8 cellular contexts compared by ENCODE assay signal in genomic region chr18:805008-805754, GRCh38. TPM values are rescaled to one million over a fixed set of nuclear protein-coding genes. Genes with fewer than 3 reads are reported as not detected.
DNase-seq lines count a peak whose midpoint lies in the region; ATAC-seq, FAIRE-seq and TF ChIP-seq lines count a peak whose summit lies in the region.

No MANE protein-coding gene starts in this region.

- peaks cover 4 to 16% of the 10 kb centered on the region in 2 donors for H3K4me1 ChIP-seq in kidney (ENCODE audit: control insufficient read depth in 1 of 2, insufficient read depth in 1 of 2, low read depth in 1 of 2, low read length in 2 of 2)
- H3K4me1 ChIP-seq in prostate gland (replicated peaks), result no peaks in the 10 kb centered on the region

- FAIRE-seq in kidney (lab: Jason Lieb, UNC), result peak; percentile 42

- H3K9me3 ChIP-seq in kidney (ENCODE audit: control insufficient read depth in 1 of 2, low read length in 2 of 2) (no peaks in the 10 kb centered on the region), prostate gland (no peaks in the 10 kb centered on the region)

- intact Hi-C loops in Calu3 (cut with micrococcal nuclease; ENCODE audit: unreplicated experiment) (loop anchor here (5.0 kb wide), 1 partner anchor 53 kb away; no protein-coding TSS in a partner anchor), kidney (cut with DNase I) (no loop called here), prostate gland (cut with DNase I) (no loop called here)

- TF ChIP-seq CTCF in Calu3 (IDR thresholded peaks at IDR 0.05; ENCODE audit: unreplicated experiment) (no peak), kidney (IDR thresholded peaks at IDR 0.05; ENCODE audit: borderline replicate concordance, extremely low read depth, insufficient read depth) (no peak), prostate gland (IDR thresholded peaks at IDR 0.05) (no peak)

- H3K9me3 Mint-ChIP-seq in Calu3 (ENCODE audit: low read depth, unreplicated experiment), result no peaks in the 10 kb centered on the region

- no TSS peak for BruUV-seq in Calu3 (replicated peaks; lab: Mats Ljungman, UMichigan)

- H3K27ac ChIP-seq in kidney (ENCODE audit: low read depth in 2 of 2, low read length in 2 of 2), result no peak overlapping the region
- H3K27ac ChIP-seq in prostate gland, result no peak overlapping the region

- 71% methylated on average over 5 of the region's 5 CpGs for WGBS in prostate gland

- peak overlapping the region; percentile 91 for H3K27ac Mint-ChIP-seq in Calu3 (ENCODE audit: unreplicated experiment)

- peak overlapping the region; percentile 56 for H3K4me3 Mint-ChIP-seq in Calu3 (ENCODE audit: low read depth, unreplicated experiment)

- H3K4me3 ChIP-seq in kidney (ENCODE audit: low read length in 2 of 2), result peak overlapping the region; percentile 2 to 30
- no peak overlapping the region for H3K4me3 ChIP-seq in prostate gland

- no peaks in the 10 kb centered on the region for H3K27me3 ChIP-seq in prostate gland (replicated peaks; ENCODE audit: insufficient read depth)

- H3K36me3 Mint-ChIP-seq in Calu3 (ENCODE audit: insufficient read depth, unreplicated experiment), result peaks cover 3% of the 10 kb centered on the region

- ATAC-seq in GM19438 (IDR thresholded peaks at IDR 0.05; ENCODE audit: low read depth, unreplicated experiment) (peak; percentile 41), HG03460 (IDR thresholded peaks at IDR 0.05; ENCODE audit: unreplicated experiment) (peak; percentile 32)

- no peaks in the 10 kb centered on the region for H3K36me3 ChIP-seq in kidney (ENCODE audit: control insufficient read depth in 1 of 2, insufficient read depth in 2 of 2, low read length in 2 of 2)
- H3K36me3 ChIP-seq in prostate gland, result no peaks in the 10 kb centered on the region

- no peak for TF ChIP-seq POLR2A in prostate gland (IDR thresholded peaks at IDR 0.05)

- no peak overlapping the region for H3K9ac ChIP-seq in kidney (ENCODE audit: low read length in 2 of 2)

- CTCF ChIA-PET in Calu3 (lab: Charles Lee), result interaction anchor here (0.5 to 1.9 kb wide), 8 partner anchors 9 to 857 kb away, joined by 3 to 6 read pairs (median 4); no protein-coding TSS in a partner anchor

- DNase-seq in Calu3 (no peak), kidney (no peak), DMS53 (lab: John Stamatoyannopoulos, UW) (no peak), DMS153 (lab: John Stamatoyannopoulos, UW) (no peak), ecto neural progenitor cell (ENCODE audit: low spot score) (no peak), prostate gland (ENCODE audit: low spot score) (no peak)

- no peaks in the 10 kb centered on the region for H3K27me3 Mint-ChIP-seq in Calu3 (ENCODE audit: unreplicated experiment)

- H3K4me1 Mint-ChIP-seq in Calu3 (ENCODE audit: low read depth, unreplicated experiment), result peaks cover 37% of the 10 kb centered on the region

RNA-seq across cellular contexts. Expression of gene YES1, which starts 6.9 kb away (rescaled TPM):
- total RNA-seq in Calu3 (2022), result 58.4 and 61.2 TPM in 2 replicates
- 48.5 TPM for total RNA-seq in kidney
- polyA plus RNA-seq in kidney (ENCODE audit: insufficient read depth, low read depth, low replicate concordance), result 12.6 TPM
- total RNA-seq in prostate gland, result 100 to 1,000 TPM in 1 of 2 donors, 10 to 100 TPM in 1; 88.5 to 116 TPM

Comparison
In these comparisons a context has a peak if more than half of its experiments do, and no peak if none do; other contexts are left out.
1. H3K4me3 ChIP-seq: peak in kidney (2 of 2); none in prostate gland (0 of 2).